In genomic region chr1:45248004-45248403, GRCh38 we compare ENCODE assay signal across 1 cellular context. TPM values are rescaled to one million over a fixed set of nuclear protein-coding genes. Genes with fewer than 3 reads are reported as not detected.
"Had no signal": no experiment of that assay in that cellular context is flagged by ENCODE, and none has a peak within 500 bp of the region (broad histone marks: within the 10 kb centered on the region; RNA-seq: fewer than 3 reads in every experiment).

No MANE protein-coding gene starts in this region.

RNA-seq across cellular contexts. Expression of gene ZSWIM5, which starts 41.6 kb away (rescaled TPM):
- total RNA-seq: foreskin keratinocyte had no signal
